In genomic region chr10:117670116-117670515, GRCh38 we compare ENCODE assay signal across 29 cellular contexts.
"Had no signal": no experiment of that assay in that cellular context is flagged by ENCODE, and none has a peak within 500 bp of the region (broad histone marks: within the 10 kb centered on the region; RNA-seq: fewer than 3 reads in every experiment).

No MANE protein-coding gene starts in this region.

- H3K36me3 Mint-ChIP-seq: naive thymus-derived CD8-positive, alpha-beta T cell; natural killer cell treated with Interleukin-12 subunit alpha and Interleukin-12 subunit beta and Interleukin-15 and Interleukin-18, amount 100 ng/mL, for 72 hours; neural progenitor cell; stimulated activated effector memory CD8-positive, alpha-beta T cell treated with anti-CD3 and anti-CD28 coated beads, Interleukin-12 subunit alpha, Interleukin-12 subunit beta, amount 100 ng/mL, for 72 hours; stimulated activated naive B cell treated with anti-CD40 and anti-IgM and Interleukin-4, amounts not matched to agents 10 μg/mL and 1 μg/mL and 100 μg/mL, for 72 hours had no signal

- H3K27ac ChIP-seq: neural progenitor cell, ovary, parathyroid adenoma, psoas muscle, right lobe of liver, sigmoid colon, stomach, thoracic aorta, thyroid gland, tibial nerve, upper lobe of left lung, vagina had no signal

- H3K4me3 Mint-ChIP-seq: naive thymus-derived CD8-positive, alpha-beta T cell; natural killer cell treated with Interleukin-12 subunit alpha and Interleukin-12 subunit beta and Interleukin-15 and Interleukin-18, amount 100 ng/mL, for 72 hours; nephron progenitor cell; neural progenitor cell; stimulated activated effector memory CD8-positive, alpha-beta T cell treated with anti-CD3 and anti-CD28 coated beads, Interleukin-12 subunit alpha, Interleukin-12 subunit beta, amount 100 ng/mL, for 72 hours; stimulated activated naive B cell treated with anti-CD40 and anti-IgM and Interleukin-4, amounts not matched to agents 10 μg/mL and 1 μg/mL and 100 μg/mL, for 72 hours; stimulated activated naive CD8-positive, alpha-beta T cell treated with anti-CD3 and anti-CD28 coated beads, Interleukin-15, Interleukin-2, amounts not matched to agents 100 ng/mL and 50 ng/mL, for 24 hours had no signal

- H3K4me3 ChIP-seq: neural progenitor cell, ovary, psoas muscle, right lobe of liver, sigmoid colon, stomach, thoracic aorta, thyroid gland, tibial nerve, upper lobe of left lung, vagina had no signal

- DNase-seq: naive thymus-derived CD8-positive, alpha-beta T cell; nephron progenitor cell; occipital lobe; ovary; posterior cingulate gyrus; psoas muscle; right cardiac atrium; right lobe of liver; sigmoid colon; small intestine; stimulated activated CD4-positive, alpha-beta T cell treated with anti-CD3 and anti-CD28 coated beads, Interleukin-15, amount 100 ng/mL, for 24 hours; stimulated activated CD4-positive, alpha-beta T cell treated with anti-CD3 and anti-CD28 coated beads, Interleukin-2, amount 100 ng/mL, for 24 hours; stimulated activated CD4-positive, alpha-beta T cell treated with anti-CD3 and anti-CD28 coated beads, Interleukin-2, amount 100 ng/mL, for 48 hours; stimulated activated CD4-positive, alpha-beta T cell treated with anti-CD3 and anti-CD28 coated beads, Interleukin-4, amount 100 ng/mL, for 24 hours; stimulated activated naive B cell treated with anti-CD40 and anti-IgM and Interleukin-4, amounts not matched to agents 10 μg/mL and 1 μg/mL and 100 μg/mL, for 72 hours; stimulated activated naive CD4-positive, alpha-beta T cell treated with Interleukin-2 at 50 U/mL for 16 hours; stomach; thyroid gland; trophoblast cell had no signal

- H3K4me1 Mint-ChIP-seq: naive thymus-derived CD8-positive, alpha-beta T cell; stimulated activated effector memory CD8-positive, alpha-beta T cell treated with anti-CD3 and anti-CD28 coated beads, Interleukin-12 subunit alpha, Interleukin-12 subunit beta, amount 100 ng/mL, for 72 hours; stimulated activated naive B cell treated with anti-CD40 and anti-IgM and Interleukin-4, amounts not matched to agents 10 μg/mL and 1 μg/mL and 100 μg/mL, for 72 hours had no signal

- H3K27ac Mint-ChIP-seq: naive thymus-derived CD8-positive, alpha-beta T cell; natural killer cell treated with Interleukin-12 subunit alpha and Interleukin-12 subunit beta and Interleukin-15 and Interleukin-18, amount 100 ng/mL, for 72 hours; nephron progenitor cell; neural progenitor cell; progenitor cell of endocrine pancreas; stimulated activated effector memory CD8-positive, alpha-beta T cell treated with anti-CD3 and anti-CD28 coated beads, Interleukin-12 subunit alpha, Interleukin-12 subunit beta, amount 100 ng/mL, for 72 hours; stimulated activated naive B cell treated with anti-CD40 and anti-IgM and Interleukin-4, amounts not matched to agents 10 μg/mL and 1 μg/mL and 100 μg/mL, for 72 hours; stimulated activated naive CD8-positive, alpha-beta T cell treated with anti-CD3 and anti-CD28 coated beads, Interleukin-15, Interleukin-2, amounts not matched to agents 100 ng/mL and 50 ng/mL, for 24 hours had no signal

- H3K9me3 Mint-ChIP-seq: naive thymus-derived CD8-positive, alpha-beta T cell; natural killer cell treated with Interleukin-12 subunit alpha and Interleukin-12 subunit beta and Interleukin-15 and Interleukin-18, amount 100 ng/mL, for 72 hours; nephron progenitor cell; neural progenitor cell; stimulated activated naive CD8-positive, alpha-beta T cell treated with anti-CD3 and anti-CD28 coated beads, Interleukin-15, Interleukin-2, amounts not matched to agents 100 ng/mL and 50 ng/mL, for 24 hours had no signal
